ENCODE assay signal across 1 cellular context in genomic region chr1:16961297-16962124, GRCh38.
TF ChIP-seq lines count a peak whose summit lies in the region.

No MANE protein-coding gene starts in this region.

TF ChIP-seq in K562, 482 proteins besides CTCF, POLR2A, EP300 and RAD21:
- 0 out of 2 replicates have a peak, but pooled peaks have one; percentile 11 for TF ChIP-seq EGR1 (conservative IDR thresholded peaks at IDR 0.05)
- no peak for TF ChIP-seq PBX2 (CRISPR knock-in tag; IDR thresholded peaks at IDR 0.05; ENCODE audit: low read depth)
- TF ChIP-seq PBX2 (tag; conservative IDR thresholded peaks at IDR 0.05; ENCODE audit: low read depth), result no peak
- no peak for TF ChIP-seq ZNF347 (CRISPR knock-in tag; IDR thresholded peaks at IDR 0.05; ENCODE audit: low read depth)
- TF ChIP-seq TEAD4 (IDR thresholded peaks at IDR 0.05; ENCODE audit: low read length), result no peak
- TF ChIP-seq TEAD4 (CRISPR knock-in tag; IDR thresholded peaks at IDR 0.05; ENCODE audit: borderline replicate concordance), result no peak
- TF ChIP-seq CREB5 (CRISPR knock-in tag; IDR thresholded peaks at IDR 0.05), result no peak
- TF ChIP-seq RNF2 (IDR thresholded peaks at IDR 0.05), result no peak
- no peak for TF ChIP-seq HCFC1 (IDR thresholded peaks at IDR 0.05; ENCODE audit: low read depth, low read length)
- peak; percentile 71; the same call in 1 of the 2 replicates for TF ChIP-seq ADNP (tag; IDR thresholded peaks at IDR 0.05)
- no peak for TF ChIP-seq ZNF175 (CRISPR knock-in tag; IDR thresholded peaks at IDR 0.05; ENCODE audit: low read depth)
- TF ChIP-seq ATF6 (CRISPR knock-in tag; IDR thresholded peaks at IDR 0.05), result no peak
- peak; percentile 37; the same call in 1 of the 2 replicates for TF ChIP-seq CTBP1 (IDR thresholded peaks at IDR 0.05; ENCODE audit: borderline replicate concordance)
- peak; percentile 22; the same call in 1 of the 2 replicates for TF ChIP-seq VEZF1 (CRISPR knock-in tag; IDR thresholded peaks at IDR 0.05)
- TF ChIP-seq TSHZ1 (CRISPR knock-in tag; IDR thresholded peaks at IDR 0.05), result no peak
- TF ChIP-seq ZNF121 (CRISPR knock-in tag; conservative IDR thresholded peaks at IDR 0.05), result peak; percentile 48
- peak; percentile 13; the same call in 1 of the 2 replicates for TF ChIP-seq ARID1B (IDR thresholded peaks at IDR 0.05)
- TF ChIP-seq E2F6 (IDR thresholded peaks at IDR 0.05; ENCODE audit: borderline replicate concordance in 1 of 2, extremely low read depth in 1 of 2, insufficient read depth in 1 of 2, insufficient read length in 1 of 2, low read depth in 1 of 2, low read length in 1 of 2, poor library complexity in 1 of 2, severe bottlenecking in 1 of 2), result no peak
- no peak for TF ChIP-seq MIER1 (IDR thresholded peaks at IDR 0.05; ENCODE audit: low read depth)
- TF ChIP-seq FOXK1 (CRISPR knock-in tag; IDR thresholded peaks at IDR 0.05; ENCODE audit: borderline replicate concordance), result 0 out of 2 replicates have a peak, but pooled peaks have one; percentile 28
- 0 out of 2 replicates have a peak, but pooled peaks have one; percentile 11 for TF ChIP-seq BCOR (IDR thresholded peaks at IDR 0.05)
- TF ChIP-seq RCOR1 (IDR thresholded peaks at IDR 0.05; ENCODE audit: borderline replicate concordance in 1 of 2, low read depth in 2 of 2, low read length in 2 of 2), result 0 out of 4 replicates have a peak, but pooled peaks of 1 of the 2 experiments have one; percentile 49
- no peak for TF ChIP-seq CTCFL (IDR thresholded peaks at IDR 0.05; ENCODE audit: borderline replicate concordance, insufficient read depth, low read depth, low read length, poor library complexity, severe bottlenecking)
- 0 out of 2 replicates have a peak, but pooled peaks have one; percentile 28 for TF ChIP-seq SPI1 (IDR thresholded peaks at IDR 0.05; ENCODE audit: borderline replicate concordance, low read depth, low read length)
- TF ChIP-seq ZNF551 (CRISPR knock-in tag; IDR thresholded peaks at IDR 0.05), result no peak
- TF ChIP-seq HMGXB4 (CRISPR knock-in tag; IDR thresholded peaks at IDR 0.05), result no peak
- TF ChIP-seq RHOXF2B (CRISPR knock-in tag; conservative IDR thresholded peaks at IDR 0.05), result 0 out of 2 replicates have a peak, but pooled peaks have one; percentile 58
- peak; percentile 73 for TF ChIP-seq TBP (optimal IDR thresholded peaks at IDR 0.05; ENCODE audit: low read depth, low read length)
- TF ChIP-seq COPS2 (conservative IDR thresholded peaks at IDR 0.05), result no peak
